Comparison of ENCODE assay signal across 8 cellular contexts in genomic region chr1:11550664-11551283, GRCh38.
DNase-seq lines count a peak whose midpoint lies in the region; ATAC-seq, FAIRE-seq and TF ChIP-seq lines count a peak whose summit lies in the region.

No MANE protein-coding gene starts in this region.

- POLR2A ChIA-PET in RWPE1 (lab: Yijun Ruan, JAX; ENCODE audit: low non-redundant PET) = no interaction called here

- TF ChIP-seq CTCF in RWPE1 (conservative IDR thresholded peaks at IDR 0.05; ENCODE audit: low read depth) = no peak

- FAIRE-seq in endometrium (lab: Jason Lieb, UNC) = peak; percentile 89
- FAIRE-seq in GM12892 (lab: Jason Lieb, UNC) = no peak

- H3K27ac ChIP-seq in RWPE1 = no peak overlapping the region

- TF ChIP-seq POLR2A in GM12892 (IDR thresholded peaks at IDR 0.05; ENCODE audit: low read depth, low read length) = no peak

- DNase-seq in HCEC 1CT (peak; percentile 28), RWPE1 (ENCODE audit: low spot score) (peak; percentile 82), myocyte (ENCODE audit: low read depth) (peak; percentile 91), GM12892 (ENCODE audit: insufficient read length) (no peak), NCI-H2227 treated with DMSO at 0.1 percent for 48 hours (lab: John Stamatoyannopoulos, UW) (no peak)

- CTCF ChIA-PET in RWPE1 (lab: Yijun Ruan, JAX) = interaction anchor here (0.7 kb wide), 1 partner anchor 197 kb away, joined by 3 read pairs; no protein-coding TSS in a partner anchor

- no peak for ATAC-seq in HG03135 (IDR thresholded peaks at IDR 0.05; ENCODE audit: unreplicated experiment)
- ATAC-seq in GM18907 (IDR thresholded peaks at IDR 0.05; ENCODE audit: unreplicated experiment) = no peak

Comparison
In these comparisons a context has a peak if more than half of its experiments do, and no peak if none do; other contexts are left out.
1. DNase-seq: peak in HCEC 1CT (single experiment), RWPE1 (single experiment) and myocyte (single experiment); none in GM12892 (single experiment) and NCI-H2227 treated with DMSO at 0.1 percent for 48 hours (single experiment).